Comparison of ENCODE assay signal across 13 cellular contexts in genomic region chr1:160575112-160575664, GRCh38. TPM values are rescaled to one million over a fixed set of nuclear protein-coding genes. Genes with fewer than 3 reads are reported as not detected.
DNase-seq lines count a peak whose midpoint lies in the region; ATAC-seq, FAIRE-seq and TF ChIP-seq lines count a peak whose summit lies in the region.
"Had no signal": no experiment of that assay in that cellular context is flagged by ENCODE, and none has a peak within 500 bp of the region (broad histone marks: within the 10 kb centered on the region; RNA-seq: fewer than 3 reads in every experiment).

No MANE protein-coding gene starts in this region.

- TF ChIP-seq CTCF in esophagus squamous epithelium (IDR thresholded peaks at IDR 0.05), result no peak

- no peaks in the 10 kb centered on the region for H3K4me1 ChIP-seq in esophagus squamous epithelium
- H3K4me1 ChIP-seq in skeletal muscle tissue (ENCODE audit: control insufficient read depth in 3 of 3, insufficient read depth in 3 of 3, low read length in 3 of 3), result no peaks in the 10 kb centered on the region
- no peaks in the 10 kb centered on the region for H3K4me1 ChIP-seq in small intestine (ENCODE audit: control insufficient read depth in 2 of 2, insufficient read depth in 1 of 2, low read depth in 1 of 2, low read length in 1 of 2)

- TF ChIP-seq POLR2A in GM19193 (IDR thresholded peaks at IDR 0.05; ENCODE audit: extremely low read depth, insufficient read depth, insufficient read length) (peak; percentile 22), esophagus squamous epithelium (IDR thresholded peaks at IDR 0.05) (peak in 1 of 4 donors; percentile 14)

- H3K27me3 ChIP-seq in esophagus squamous epithelium (no peaks in the 10 kb centered on the region), skeletal muscle tissue (ENCODE audit: control insufficient read depth in 3 of 3, insufficient read depth in 3 of 3, low read length in 3 of 3) (no peaks in the 10 kb centered on the region), small intestine (ENCODE audit: control insufficient read depth in 2 of 2, insufficient read depth in 2 of 2, low read length in 2 of 2) (no peaks in the 10 kb centered on the region)

- H3K9me3 ChIP-seq in esophagus squamous epithelium, result no peaks in the 10 kb centered on the region
- no peaks in the 10 kb centered on the region for H3K9me3 ChIP-seq in skeletal muscle tissue (ENCODE audit: control insufficient read depth in 3 of 3, low read length in 3 of 3)
- H3K9me3 ChIP-seq in small intestine (ENCODE audit: control insufficient read depth, low read depth), result no peaks in the 10 kb centered on the region

- H3K4me3 ChIP-seq in esophagus squamous epithelium (no peak overlapping the region), skeletal muscle tissue (ENCODE audit: low read length in 3 of 3) (no peak overlapping the region), small intestine (ENCODE audit: low read depth in 1 of 2, low read length in 2 of 2) (no peak overlapping the region)

- intact Hi-C loops in esophagus squamous epithelium (cut with DNase I), result no loop called here

- H3K36me3 ChIP-seq in esophagus squamous epithelium (no peaks in the 10 kb centered on the region), skeletal muscle tissue (ENCODE audit: control insufficient read depth in 3 of 3, insufficient read depth in 3 of 3, low read length in 3 of 3) (no peaks in the 10 kb centered on the region), small intestine (ENCODE audit: control insufficient read depth in 2 of 2, insufficient read depth in 2 of 2, low read length in 2 of 2) (no peaks in the 10 kb centered on the region)
- H3K36me3 ChIP-seq: WERI-Rb-1 had no signal

- ATAC-seq in HG02970 (IDR thresholded peaks at IDR 0.05; ENCODE audit: low FRiP score, unreplicated experiment) (no peak), GM18909 (IDR thresholded peaks at IDR 0.05; ENCODE audit: poor library complexity, unreplicated experiment) (no peak)

- no peak for FAIRE-seq in small intestine (lab: Jason Lieb, UNC)

- WGBS in esophagus squamous epithelium, 2 donors, result 56 to 72% methylated on average over 5 of the region's 5 CpGs
- 65 to 80% (median 79%) methylated on average over 5 of the region's 5 CpGs for WGBS in small intestine, 3 donors

- peak overlapping the region in 3 of 4 donors; percentile 45 to 60 (median 55) for H3K27ac ChIP-seq in esophagus squamous epithelium
- peak overlapping the region; percentile 64 for H3K27ac ChIP-seq in skeletal muscle tissue (ENCODE audit: low read depth, low read length)
- H3K27ac ChIP-seq in small intestine (ENCODE audit: low read depth in 1 of 2, low read length in 1 of 2), result peak overlapping the region in 1 of 2 donors; percentile 35
- H3K27ac ChIP-seq: WERI-Rb-1 had no signal

- DNase-seq in OCI-M1 (lab: John Stamatoyannopoulos, UW) (peak; percentile 85), esophagus squamous epithelium (lab: John Stamatoyannopoulos, UW) (no peak), small intestine (no peak), SHP77 (lab: John Stamatoyannopoulos, UW) (no peak)
- DNase-seq: foreskin melanocyte; stimulated activated CD4-positive, alpha-beta T cell treated with anti-CD3 and anti-CD28 coated beads, Interleukin-4, amount 100 ng/mL, for 1 hour; WERI-Rb-1 had no signal

- H3K9ac ChIP-seq in skeletal muscle tissue (ENCODE audit: low read depth in 1 of 3, low read length in 3 of 3), result no peak overlapping the region

RNA-seq across cellular contexts. Expression of gene CD84, which starts 4.1 kb away (rescaled TPM):
- 1 to 10 TPM in 3 of 4 donors, under 1 TPM in 1; 0.61 to 9.0 (median 2.4) TPM for total RNA-seq in esophagus squamous epithelium
- total RNA-seq in skeletal muscle tissue, result 3.1 TPM
- polyA plus RNA-seq in small intestine, result under 1 TPM; 0.22 to 0.94 (median 0.27) TPM
- total RNA-seq: myocyte, NCI-H460 had no signal

RNA-seq across cellular contexts. Expression of gene SLAMF6, which starts 52.1 kb away (rescaled TPM):
- 1 to 10 TPM; 1.2 to 5.0 (median 1.5) TPM for total RNA-seq in esophagus squamous epithelium
- 0.52 TPM for total RNA-seq in skeletal muscle tissue
- polyA plus RNA-seq in small intestine, result 1 to 10 TPM in 1 of 3 donors, under 1 TPM in 2; 0.22 to 1.6 (median 0.81) TPM
- total RNA-seq: myocyte, NCI-H460 had no signal
